8 cellular contexts compared by ENCODE assay signal in the genomic region with DNA sequence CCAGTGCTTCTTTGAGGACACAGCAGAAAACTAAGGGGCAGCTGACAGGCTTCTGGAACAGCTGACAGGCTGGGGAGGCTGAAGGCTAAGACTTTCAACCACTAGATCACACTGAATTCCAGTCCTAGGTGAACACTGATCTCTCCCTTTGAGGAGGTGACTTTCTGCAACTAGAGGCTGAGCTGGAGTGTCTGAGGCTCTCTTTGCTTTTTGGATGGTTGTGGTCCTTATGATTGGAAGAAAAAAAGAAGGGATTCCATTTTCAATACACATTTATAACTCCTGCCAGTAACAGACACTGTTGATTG. TPM values are rescaled to one million over a fixed set of nuclear protein-coding genes. Genes with fewer than 3 reads are reported as not detected.
DNase-seq lines count a peak whose midpoint lies in the region; ATAC-seq and TF ChIP-seq lines count a peak whose summit lies in the region.

No MANE protein-coding gene starts in this region.

- H3K27ac ChIP-seq in A673 (ENCODE audit: low read depth, low read length, poor library complexity, severe bottlenecking) (no peak overlapping the region), dorsolateral prefrontal cortex (peak overlapping the region in 57 of 59 donors; percentile 65 to 98 (median 87))

- no peak for DNase-seq in A673 (ENCODE audit: low spot score)
- no peak for DNase-seq in LNCaP clone FGC (ENCODE audit: low read depth)
- DNase-seq in dorsolateral prefrontal cortex = no peak
- DNase-seq in natural killer cell = no peak
- no peak for DNase-seq in medulla oblongata (ENCODE audit: extremely low spot score)

- peaks cover 40 to 48% of the 10 kb centered on the region in 2 donors for H3K4me1 Mint-ChIP-seq in natural killer cell

- H3K4me3 ChIP-seq in A673 (ENCODE audit: low read depth, low read length, poor library complexity, severe bottlenecking) (peak overlapping the region; percentile 50), LNCaP clone FGC (ENCODE audit: low read depth, low read length) (peak overlapping the region; percentile 85), dorsolateral prefrontal cortex (peak overlapping the region; percentile 48 to 84 (median 75))

- POLR2A ChIA-PET in A673 (lab: Charles Lee; ENCODE audit: low non-redundant PET) = no interaction called here

- ATAC-seq in natural killer cell (no peak), HG03196 (IDR thresholded peaks at IDR 0.05; ENCODE audit: unreplicated experiment) (no peak), HG03045 (IDR thresholded peaks at IDR 0.05; ENCODE audit: unreplicated experiment) (no peak), HG02678 (IDR thresholded peaks at IDR 0.05; ENCODE audit: unreplicated experiment) (no peak)

- CTCF ChIA-PET in A673 (lab: Charles Lee) = interaction anchor here (1.0 kb wide), 1 partner anchor 140 kb away, joined by 3 read pairs; no protein-coding TSS in a partner anchor

- no peaks in the 10 kb centered on the region for H3K9me3 Mint-ChIP-seq in natural killer cell

- H3K36me3 ChIP-seq in A673 (ENCODE audit: insufficient read depth, low read length, poor library complexity, severe bottlenecking) = no peaks in the 10 kb centered on the region

- H3K27me3 ChIP-seq in A673 (replicated peaks; ENCODE audit: insufficient read depth, low read depth, low read length, poor library complexity) (peaks cover 18% of the 10 kb centered on the region), dorsolateral prefrontal cortex (no peaks in the 10 kb centered on the region)

- intact Hi-C loops in A673 (cut with micrococcal nuclease; ENCODE audit: unreplicated experiment) (loop anchor here (2.0 kb wide), 1 partner anchor 56 kb away; no protein-coding TSS in a partner anchor), dorsolateral prefrontal cortex (cut with DNase I) (loop anchor here (2.0 to 10.0 kb wide), 4 partner anchors 18 to 79 kb away; a partner anchor contains a TSS), natural killer cell (cut with micrococcal nuclease) (no loop called here)

- no TSS peak for BruUV-seq in A673 (replicated peaks; lab: Mats Ljungman, UMichigan)

- peaks cover 25 to 36% of the 10 kb centered on the region in 2 donors for H3K27me3 Mint-ChIP-seq in natural killer cell (ENCODE audit: low read depth in 2 of 2)

- no peaks in the 10 kb centered on the region for H3K9me3 ChIP-seq in A673 (ENCODE audit: low read depth, low read length, poor library complexity, severe bottlenecking)

- H3K4me1 ChIP-seq in A673 (ENCODE audit: insufficient read depth, low read length, poor library complexity, severe bottlenecking) = peaks cover 13% of the 10 kb centered on the region

- no peaks in the 10 kb centered on the region for H3K36me3 Mint-ChIP-seq in natural killer cell

- peak overlapping the region; percentile 79 for H3K4me3 Mint-ChIP-seq in natural killer cell

- TF ChIP-seq CTCF in A673 (conservative IDR thresholded peaks at IDR 0.05; ENCODE audit: low read depth, low read length) (no peak), LNCaP clone FGC (IDR thresholded peaks at IDR 0.05; ENCODE audit: control insufficient read depth, extremely low read depth, insufficient read depth) (no peak), dorsolateral prefrontal cortex (IDR thresholded peaks at IDR 0.05 in 54 of 56, conservative IDR thresholded peaks at IDR 0.05 in 2 of 56; ENCODE audit: low read depth in 1 of 56, partially characterized antibody in 56 of 56) (no peak), natural killer cell (IDR thresholded peaks at IDR 0.05) (no peak)

- H3K27ac Mint-ChIP-seq in natural killer cell = peak overlapping the region in 1 of 2 donors; percentile 75

RNA-seq across cellular contexts. Expression of a gene that starts 1.4 kb away (rescaled TPM):
- total RNA-seq in A673 (2021) (1.6 and 1.9 TPM in 2 replicates), dorsolateral prefrontal cortex (10 to 100 TPM in 86 of 120 experiments, 1 to 10 TPM in 34; 5.2 to 32.5 (median 12.2) TPM), natural killer cell (10 to 100 TPM in 1 of 3 donors, 1 to 10 TPM in 2; 2.0 to 10.6 (median 3.8) TPM)
